ENCODE assay signal across 26 cellular contexts in genomic region chr6:90637321-90637720, GRCh38.
"Had no signal": no experiment of that assay in that cellular context is flagged by ENCODE, and none has a peak within 500 bp of the region (broad histone marks: within the 10 kb centered on the region; RNA-seq: fewer than 3 reads in every experiment).

No MANE protein-coding gene starts in this region.

- DNase-seq: activated B cell treated with CpG ODN at 0.5 μM for 24 hours; activated CD4-positive, alpha-beta memory T cell treated with anti-CD3 and anti-CD28 coated beads for 36 hours; activated CD4-positive, alpha-beta T cell treated with anti-CD3 and anti-CD28 coated beads for 4 hours; activated CD4-positive, alpha-beta T cell treated with anti-CD3 and anti-CD28 coated beads, Interleukin-2, amount 10 ng/mL, durations not matched to agents 24 days and 14 days; activated CD4-positive, alpha-beta T cell treated with anti-CD3 and anti-CD28 coated beads, Interleukin-2, amount 50 U/mL, for 1 hour; activated CD4-positive, alpha-beta T cell treated with anti-CD3 and anti-CD28 coated beads, Interleukin-2, amount 50 U/mL, for 4 hours; activated CD4-positive, CD25-positive, alpha-beta regulatory T cell treated with anti-CD3 and anti-CD28 coated beads, Interleukin-2, amount 50 U/mL, for 72 hours; activated CD8-positive, alpha-beta memory T cell treated with anti-CD3 and anti-CD28 coated beads, Interleukin-2, amount 50 U/mL, for 4 hours; activated CD8-positive, alpha-beta T cell treated with anti-CD3 and anti-CD28 coated beads for 36 hours; activated effector memory CD4-positive, alpha-beta T cell treated with anti-CD3 and anti-CD28 coated beads, Interleukin-2, amount 50 U/mL, for 16 hours; activated gamma-delta T cell treated with Interleukin-2 at 50 U/mL for 16 hours; activated naive CD4-positive, alpha-beta T cell; activated naive CD4-positive, alpha-beta T cell treated with anti-CD3 and anti-CD28 coated beads for 36 hours; activated naive CD4-positive, alpha-beta T cell treated with anti-CD3 and anti-CD28 coated beads, Interleukin-2, amount 50 U/mL, for 16 hours; activated naive CD8-positive, alpha-beta T cell treated with anti-CD3 and anti-CD28 coated beads for 36 hours; activated T-cell treated with anti-CD3 and anti-CD28 coated beads for 4 hours; activated T-cell treated with anti-CD3 and anti-CD28 coated beads, Interleukin-2, amount 50 U/mL, for 1 hour; activated T-cell treated with anti-CD3 and anti-CD28 coated beads, Interleukin-2, amount 50 U/mL, for 4 hours; activated T-cell treated with anti-CD3 and anti-CD28 coated beads, Interleukin-2, amount 50 U/mL, for 72 hours; adrenal gland; amniotic stem cell; aorta; caudate nucleus; cerebellar nuclear complex; T-helper 2 cell; T-helper 9 cell had no signal
